ENCODE assay signal across 1 cellular context in genomic region chr19:4624301-4624700, GRCh38.
TF ChIP-seq lines count a peak whose summit lies in the region.

No MANE protein-coding gene starts in this region.

TF ChIP-seq in K562, 482 proteins besides CTCF, POLR2A, EP300 and RAD21 (continued from another document):
- no peak for TF ChIP-seq ZNF398 (CRISPR knock-in tag; IDR thresholded peaks at IDR 0.05)
